28 cellular contexts compared by ENCODE assay signal in the genomic region with DNA sequence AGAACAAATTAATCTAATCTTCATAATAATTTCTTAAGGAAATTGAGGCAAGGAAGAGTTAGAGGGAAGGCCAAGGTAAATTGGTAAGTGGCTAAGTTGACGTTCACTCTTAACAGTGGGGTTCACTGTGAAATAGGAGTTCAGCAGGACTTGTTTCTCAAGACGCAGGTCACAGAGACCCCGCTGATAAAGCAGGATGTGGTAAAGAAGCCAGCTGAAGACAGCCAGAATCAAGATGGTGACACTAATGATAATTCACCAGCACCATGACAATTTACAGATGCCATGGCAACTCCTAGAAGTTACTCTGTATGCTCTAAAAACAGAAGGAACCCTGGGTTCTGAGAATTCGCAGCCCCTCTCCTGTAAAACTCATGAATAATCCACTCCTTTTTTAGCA.
"Had no signal": no experiment of that assay in that cellular context is flagged by ENCODE, and none has a peak within 500 bp of the region (broad histone marks: within the 10 kb centered on the region; RNA-seq: fewer than 3 reads in every experiment).

No MANE protein-coding gene starts in this region.

- ATAC-seq: foreskin keratinocyte; gastroesophageal sphincter; left colon; mucosa of descending colon; natural killer cell treated with Interleukin-12 subunit alpha and Interleukin-12 subunit beta and Interleukin-15 and Interleukin-18, amount 100 ng/mL, for 72 hours; stimulated activated memory B cell treated with anti-CD40 and anti-IgM and Interleukin-4, amounts not matched to agents 10 μg/mL and 1 μg/mL and 100 μg/mL, for 72 hours; stimulated activated naive CD8-positive, alpha-beta T cell treated with anti-CD3 and anti-CD28 coated beads, Interleukin-15, Interleukin-2, amounts not matched to agents 100 U/mL and 50 U/mL, for 24 hours had no signal

- H3K27me3 Mint-ChIP-seq: progenitor cell of endocrine pancreas had no signal

- H3K4me3 ChIP-seq: coronary artery, esophagus muscularis mucosa, gastroesophageal sphincter, lung, mucosa of descending colon, sigmoid colon, spleen, tibial artery had no signal

- H3K36me3 ChIP-seq: gastroesophageal sphincter, sigmoid colon had no signal

- H3K27ac Mint-ChIP-seq: immature natural killer cell; memory B cell; mesothelial cell of epicardium; naive B cell; natural killer cell treated with Interleukin-12 subunit alpha and Interleukin-12 subunit beta and Interleukin-15 and Interleukin-18, amount 100 ng/mL, for 72 hours; progenitor cell of endocrine pancreas; stimulated activated memory B cell treated with anti-CD40 and anti-IgM and Interleukin-4, amounts not matched to agents 10 μg/mL and 1 μg/mL and 100 μg/mL, for 72 hours; type B pancreatic cell had no signal

- H2AFZ ChIP-seq: parathyroid adenoma had no signal

- H3K79me2 ChIP-seq: parathyroid adenoma had no signal

- H3K4me3 Mint-ChIP-seq: immature natural killer cell; memory B cell; mesothelial cell of epicardium; naive B cell; natural killer cell treated with Interleukin-12 subunit alpha and Interleukin-12 subunit beta and Interleukin-15 and Interleukin-18, amount 100 ng/mL, for 72 hours; neural crest cell; stimulated activated memory B cell treated with anti-CD40 and anti-IgM and Interleukin-4, amounts not matched to agents 10 μg/mL and 1 μg/mL and 100 μg/mL, for 72 hours; type B pancreatic cell had no signal

- H3K4me1 Mint-ChIP-seq: immature natural killer cell; memory B cell; naive B cell; stimulated activated memory B cell treated with anti-CD40 and anti-IgM and Interleukin-4, amounts not matched to agents 10 μg/mL and 1 μg/mL and 100 μg/mL, for 72 hours had no signal

- H3K9ac ChIP-seq: parathyroid adenoma had no signal

- DNase-seq: dermis blood vessel endothelial cell; effector memory CD4-positive, alpha-beta T cell; foreskin keratinocyte; hypothalamus; immature natural killer cell; islet precursor cell; kidney glomerular epithelial cell; left colon; mucosa of descending colon; naive B cell; sigmoid colon; spleen; stimulated activated CD4-positive, alpha-beta T cell treated with anti-CD3 and anti-CD28 coated beads, Interleukin-4, amount 100 ng/mL, for 4 hours; stimulated activated naive CD8-positive, alpha-beta T cell treated with anti-CD3 and anti-CD28 coated beads, Interleukin-15, Interleukin-2, amounts not matched to agents 100 U/mL and 50 U/mL, for 24 hours; tibial artery had no signal

- H3K4me1 ChIP-seq: foreskin keratinocyte had no signal

- FAIRE-seq: endothelial cell of umbilical vein had no signal

- H3K36me3 Mint-ChIP-seq: immature natural killer cell; memory B cell; mesothelial cell of epicardium; naive B cell; natural killer cell treated with Interleukin-12 subunit alpha and Interleukin-12 subunit beta and Interleukin-15 and Interleukin-18, amount 100 ng/mL, for 72 hours; stimulated activated memory B cell treated with anti-CD40 and anti-IgM and Interleukin-4, amounts not matched to agents 10 μg/mL and 1 μg/mL and 100 μg/mL, for 72 hours had no signal

- H3K9me3 Mint-ChIP-seq: immature natural killer cell; mesothelial cell of epicardium; natural killer cell treated with Interleukin-12 subunit alpha and Interleukin-12 subunit beta and Interleukin-15 and Interleukin-18, amount 100 ng/mL, for 72 hours; neural crest cell; stimulated activated memory B cell treated with anti-CD40 and anti-IgM and Interleukin-4, amounts not matched to agents 10 μg/mL and 1 μg/mL and 100 μg/mL, for 72 hours; type B pancreatic cell had no signal

- H3K27ac ChIP-seq: esophagus muscularis mucosa, foreskin keratinocyte, gastroesophageal sphincter, parathyroid adenoma, sigmoid colon had no signal

- H3K9me3 ChIP-seq: esophagus muscularis mucosa, gastroesophageal sphincter, mucosa of descending colon, sigmoid colon, spleen, tibial artery had no signal

- H3K27me3 ChIP-seq: esophagus muscularis mucosa, gastroesophageal sphincter, sigmoid colon, spleen, tibial artery had no signal
